Comparison of ENCODE assay signal across 14 cellular contexts in the genomic region with DNA sequence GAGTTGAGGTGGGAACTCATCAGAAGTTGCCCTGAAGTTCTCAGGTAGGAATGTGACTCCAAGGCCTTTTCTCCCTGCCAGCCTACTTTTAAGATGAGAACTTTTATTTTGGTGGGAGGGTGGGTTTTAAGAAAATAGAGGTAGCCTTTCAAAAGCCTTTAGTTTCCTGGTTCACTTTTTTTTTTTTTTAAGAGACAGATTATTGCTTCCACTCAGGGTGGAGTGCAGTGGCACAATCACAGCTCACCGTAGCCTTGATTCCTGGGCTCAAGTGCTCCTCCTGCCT. TPM values are rescaled to one million over a fixed set of nuclear protein-coding genes. Genes with fewer than 3 reads are reported as not detected.
DNase-seq lines count a peak whose midpoint lies in the region; ATAC-seq and TF ChIP-seq lines count a peak whose summit lies in the region.
"Had no signal": no experiment of that assay in that cellular context is flagged by ENCODE, and none has a peak within 500 bp of the region (broad histone marks: within the 10 kb centered on the region; RNA-seq: fewer than 3 reads in every experiment).

No MANE protein-coding gene starts in this region.

- no peaks in the 10 kb centered on the region for H3K27me3 ChIP-seq in adipocyte (replicated peaks; ENCODE audit: control insufficient read depth, insufficient read depth, low read length)
- no peaks in the 10 kb centered on the region for H3K27me3 ChIP-seq in suprapubic skin
- no peaks in the 10 kb centered on the region for H3K27me3 ChIP-seq in prostate gland (replicated peaks; ENCODE audit: insufficient read depth)

- H3K4me1 ChIP-seq in adipocyte (ENCODE audit: control insufficient read depth, insufficient read depth, low read length): peaks cover 18% of the 10 kb centered on the region
- H3K4me1 ChIP-seq in suprapubic skin: peaks cover 27% of the 10 kb centered on the region
- H3K4me1 ChIP-seq in prostate gland (replicated peaks): no peaks in the 10 kb centered on the region

- H3K27ac ChIP-seq in suprapubic skin: peak overlapping the region; percentile 89
- no peak overlapping the region for H3K27ac ChIP-seq in prostate gland

- 0% methylated on average over 1 of the region's 1 CpG for WGBS in suprapubic skin
- 0% methylated on average over 1 of the region's 1 CpG for WGBS in prostate gland

- H3K4me3 Mint-ChIP-seq in activated naive CD4-positive, alpha-beta T cell treated with anti-CD3 and anti-CD28 coated beads, Interleukin-2, amount 50 U/mL, for 24 hours: peak overlapping the region; percentile 98
- H3K4me3 Mint-ChIP-seq in mesothelial cell of epicardium: peak overlapping the region; percentile 95

- DNase-seq in activated naive CD4-positive, alpha-beta T cell treated with Interleukin-2 at 50 U/mL for 16 hours: no peak
- DNase-seq in adipocyte (ENCODE audit: low read depth) (no peak), mesothelial cell of epicardium (ENCODE audit: low spot score in 2 of 2, unreplicated experiment in 2 of 2) (no peak), suprapubic skin (ENCODE audit: low spot score in 2 of 2) (no peak), NCI-H2081 treated with DMSO at 0.1 percent for 48 hours (lab: John Stamatoyannopoulos, UW) (no peak), prostate gland (ENCODE audit: low spot score) (no peak)
- DNase-seq: effector CD4-positive, alpha-beta T cell; islet precursor cell; KBM-7; NCI-H524 treated with DMSO at 0.1 percent for 48 hours had no signal

- H3K4me1 Mint-ChIP-seq in activated naive CD4-positive, alpha-beta T cell treated with anti-CD3 and anti-CD28 coated beads, Interleukin-2, amount 50 U/mL, for 24 hours: peaks cover 6% of the 10 kb centered on the region
- peaks cover 9% of the 10 kb centered on the region for H3K4me1 Mint-ChIP-seq in mesothelial cell of epicardium

- H3K9me3 ChIP-seq in adipocyte (ENCODE audit: control insufficient read depth, low read length) (no peaks in the 10 kb centered on the region), suprapubic skin (no peaks in the 10 kb centered on the region), prostate gland (no peaks in the 10 kb centered on the region)

- H3K36me3 ChIP-seq in adipocyte (ENCODE audit: control insufficient read depth, insufficient read depth, low read length, severe bottlenecking) (peaks cover under 1% of the 10 kb centered on the region), suprapubic skin (peaks cover 1% of the 10 kb centered on the region), prostate gland (no peaks in the 10 kb centered on the region)

- no peaks in the 10 kb centered on the region for H3K27me3 Mint-ChIP-seq in activated naive CD4-positive, alpha-beta T cell treated with anti-CD3 and anti-CD28 coated beads, Interleukin-2, amount 50 U/mL, for 24 hours
- no peaks in the 10 kb centered on the region for H3K27me3 Mint-ChIP-seq in mesothelial cell of epicardium (ENCODE audit: low read depth)
- H3K27me3 Mint-ChIP-seq: stimulated activated naive B cell treated with anti-CD40 and anti-IgM and Interleukin-4, amounts not matched to agents 10 μg/mL and 1 μg/mL and 100 μg/mL, for 72 hours had no signal

- H3K9me3 Mint-ChIP-seq in activated naive CD4-positive, alpha-beta T cell treated with anti-CD3 and anti-CD28 coated beads, Interleukin-2, amount 50 U/mL, for 24 hours: no peaks in the 10 kb centered on the region
- H3K9me3 Mint-ChIP-seq in mesothelial cell of epicardium: no peaks in the 10 kb centered on the region
- H3K9me3 Mint-ChIP-seq: CD14-positive monocyte; stimulated activated naive B cell treated with anti-CD40 and anti-IgM and Interleukin-4, amounts not matched to agents 10 μg/mL and 1 μg/mL and 100 μg/mL, for 72 hours had no signal

- peak overlapping the region; percentile 96 for H3K9ac ChIP-seq in adipocyte (ENCODE audit: low read length)

- H3K4me3 ChIP-seq in adipocyte (ENCODE audit: low read length) (peak overlapping the region; percentile 93), suprapubic skin (peak overlapping the region; percentile 77), prostate gland (no peak overlapping the region)

- no peak overlapping the region for H3K27ac Mint-ChIP-seq in activated naive CD4-positive, alpha-beta T cell treated with anti-CD3 and anti-CD28 coated beads, Interleukin-2, amount 50 U/mL, for 24 hours
- H3K27ac Mint-ChIP-seq in mesothelial cell of epicardium: no peak overlapping the region

- no peak for TF ChIP-seq POLR2A in suprapubic skin (IDR thresholded peaks at IDR 0.05)
- TF ChIP-seq POLR2A in prostate gland (IDR thresholded peaks at IDR 0.05): no peak

- ATAC-seq in GM21723 (IDR thresholded peaks at IDR 0.05; ENCODE audit: unreplicated experiment): no peak

- no peak for TF ChIP-seq EP300 in suprapubic skin (IDR thresholded peaks at IDR 0.05)

- no peaks in the 10 kb centered on the region for H3K36me3 Mint-ChIP-seq in activated naive CD4-positive, alpha-beta T cell treated with anti-CD3 and anti-CD28 coated beads, Interleukin-2, amount 50 U/mL, for 24 hours
- peaks cover 3% of the 10 kb centered on the region for H3K36me3 Mint-ChIP-seq in mesothelial cell of epicardium

- TF ChIP-seq CTCF in mesothelial cell of epicardium (IDR thresholded peaks at IDR 0.05; ENCODE audit: unreplicated experiment): no peak
- no peak for TF ChIP-seq CTCF in suprapubic skin (IDR thresholded peaks at IDR 0.05)
- TF ChIP-seq CTCF in prostate gland (IDR thresholded peaks at IDR 0.05): no peak

- intact Hi-C loops in prostate gland (cut with DNase I): loop anchor here (10.0 kb wide), 1 partner anchor 308 kb away; a partner anchor contains a TSS

RNA-seq across cellular contexts. Expression of a gene that starts 3.0 kb away (rescaled TPM):
- total RNA-seq in mesothelial cell of epicardium (0.45 to 0.90 TPM (median 0.58 TPM) in 3 replicates), suprapubic skin (not detected), prostate gland (under 1 TPM in 1 of 2 donors, not detected in 1; 0.97 TPM)

RNA-seq across cellular contexts. Expression of a gene that starts 7.9 kb away (rescaled TPM):
- total RNA-seq in mesothelial cell of epicardium (67.8 to 74.2 TPM (median 74.0 TPM) in 3 replicates), suprapubic skin (10 to 100 TPM; 22.4 to 34.9 (median 29.1) TPM), prostate gland (10 to 100 TPM; 25.4 to 48.2 TPM)

RNA-seq across cellular contexts. Expression of a gene that starts 10.0 kb away (rescaled TPM):
- 0.81 to 1.3 TPM (median 0.98 TPM) in 3 replicates for total RNA-seq in mesothelial cell of epicardium
- total RNA-seq in suprapubic skin: 10 to 100 TPM; 10.5 to 18.5 (median 15.9) TPM
- total RNA-seq in prostate gland: 10 to 100 TPM; 12.4 to 17.2 TPM

RNA-seq across cellular contexts. Expression of a gene that starts 20.7 kb away (rescaled TPM):
- total RNA-seq in mesothelial cell of epicardium: 2.0 to 2.4 TPM (median 2.3 TPM) in 3 replicates
- not detected for total RNA-seq in suprapubic skin
- total RNA-seq in prostate gland: 10 to 100 TPM in 1 of 2 donors, 1 to 10 TPM in 1; 1.8 to 16.1 TPM

RNA-seq across cellular contexts. Expression of a gene that starts 34.9 kb away (rescaled TPM):
- total RNA-seq in mesothelial cell of epicardium (80.9 to 87.7 TPM (median 82.9 TPM) in 3 replicates), suprapubic skin (10 to 100 TPM; 22.1 to 42.6 (median 31.2) TPM), prostate gland (100 to 1,000 TPM in 1 of 2 donors, 10 to 100 TPM in 1; 34.8 to 106 TPM)

Comparison
In these comparisons a context has a peak if more than half of its experiments do, and no peak if none do; other contexts are left out.
1. H3K4me3 ChIP-seq: peak in adipocyte (single experiment) and suprapubic skin (single experiment); none in prostate gland (0 of 2).